ENCODE assay signal across 11 cellular contexts in the genomic region with DNA sequence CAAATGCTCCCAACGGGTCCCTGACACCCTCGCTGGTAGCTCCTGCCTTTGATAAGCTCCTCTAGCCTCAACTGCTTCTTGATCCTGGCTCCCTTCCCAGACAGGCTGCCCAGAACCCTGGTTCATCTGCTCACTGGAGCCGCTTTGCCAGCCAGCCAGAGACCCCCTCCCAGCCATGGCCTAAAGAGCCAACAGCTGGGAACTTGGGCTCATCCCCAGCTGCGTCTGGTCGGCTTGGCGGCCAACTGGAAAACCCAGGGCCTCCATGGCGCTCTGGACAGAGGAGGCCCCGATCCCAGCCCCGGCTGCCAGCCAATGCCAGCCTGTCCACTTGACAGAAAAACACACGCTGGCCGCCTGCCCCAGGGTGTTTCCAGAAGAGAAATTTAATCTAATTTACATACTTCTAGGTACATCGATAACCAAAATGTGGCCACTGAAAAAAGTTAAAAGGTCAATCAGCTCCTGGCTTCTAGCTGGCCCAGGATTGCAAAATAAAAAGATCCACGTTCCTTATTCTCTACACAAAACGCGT. TPM values are rescaled to one million over a fixed set of nuclear protein-coding genes. Genes with fewer than 3 reads are reported as not detected.
DNase-seq lines count a peak whose midpoint lies in the region; TF ChIP-seq lines count a peak whose summit lies in the region.
"Had no signal": no experiment of that assay in that cellular context is flagged by ENCODE, and none has a peak within 500 bp of the region (broad histone marks: within the 10 kb centered on the region; RNA-seq: fewer than 3 reads in every experiment).

No MANE protein-coding gene starts in this region.

- H3K27me3 ChIP-seq in cardiac muscle cell, result no peaks in the 10 kb centered on the region

- DNase-seq in NCI-H2029 (lab: John Stamatoyannopoulos, UW) (peak; percentile 83), cardiac muscle cell (ENCODE audit: low read depth in 1 of 2, low spot score in 1 of 2) (no peak), putamen (ENCODE audit: low spot score) (peak; percentile 88), Kasumi-1 (lab: John Stamatoyannopoulos, UW) (no peak), dedifferentiated amniotic fluid mesenchymal stem cell (ENCODE audit: extremely low spot score) (no peak)
- no peak for DNase-seq in activated effector memory CD4-positive, alpha-beta T cell treated with anti-CD3 and anti-CD28 coated beads, Interleukin-2, amount 50 U/mL, for 16 hours
- DNase-seq: activated CD4-positive, alpha-beta T cell treated with anti-CD3 and anti-CD28 coated beads, Interleukin-2, amount 10 ng/mL, durations not matched to agents 24 days and 14 days; DMS53; erythroblast; NCI-H1417 treated with DMSO at 0.1 percent for 48 hours had no signal

- H3K4me3 ChIP-seq in cardiac muscle cell, result no peak overlapping the region

- peaks cover 32% of the 10 kb centered on the region for H3K36me3 ChIP-seq in cardiac muscle cell

- no peak for TF ChIP-seq CTCF in cardiac muscle cell (IDR thresholded peaks at IDR 0.05; ENCODE audit: low read depth, low read length)

- H3K27ac ChIP-seq in cardiac muscle cell, result peak overlapping the region; percentile 16

- peaks cover 10% of the 10 kb centered on the region for H3K4me1 ChIP-seq in cardiac muscle cell (ENCODE audit: low read depth)

- H3K9me3 ChIP-seq in cardiac muscle cell (ENCODE audit: low read depth), result no peaks in the 10 kb centered on the region

RNA-seq across cellular contexts. Expression of gene AKAP8L, which starts 3.0 kb away (rescaled TPM):
- 207 and 410 TPM in 2 replicates for total RNA-seq in cardiac muscle cell
- polyA plus RNA-seq in cardiac muscle cell, result 235 and 328 TPM in 2 replicates

RNA-seq across cellular contexts. Expression of gene WIZ, which starts 28.0 kb away (rescaled TPM):
- 60.4 and 82.7 TPM in 2 replicates for total RNA-seq in cardiac muscle cell
- 40.3 and 45.9 TPM in 2 replicates for polyA plus RNA-seq in cardiac muscle cell

RNA-seq across cellular contexts. Expression of gene AKAP8, which starts 42.2 kb away (rescaled TPM):
- total RNA-seq in cardiac muscle cell, result 16.3 and 34.5 TPM in 2 replicates
- polyA plus RNA-seq in cardiac muscle cell, result 17.8 and 24.1 TPM in 2 replicates

RNA-seq across cellular contexts. Expression of gene RASAL3, which starts 42.6 kb away (rescaled TPM):
- total RNA-seq in cardiac muscle cell, result 0.14 TPM in 1 of 2 replicates, not detected in the other
- polyA plus RNA-seq in cardiac muscle cell, result 0.46 TPM in 1 of 2 replicates, not detected in the other

RNA-seq across cellular contexts. Expression of gene PGLYRP2, which starts 57.5 kb away (rescaled TPM):
- total RNA-seq in cardiac muscle cell, result not detected in 2 replicates
- polyA plus RNA-seq in cardiac muscle cell, result not detected in 2 replicates
- total RNA-seq: activated CD4-positive, alpha-beta T cell treated with anti-CD3 and anti-CD28 coated beads, Interleukin-2, amount 10 ng/mL, durations not matched to agents 24 days and 14 days; H1 had no signal
- polyA plus RNA-seq: H1 had no signal

Comparison
In these comparisons a context has a peak if more than half of its experiments do, and no peak if none do; other contexts are left out.
1. DNase-seq: peak in NCI-H2029 (single experiment) and putamen (single experiment); none in cardiac muscle cell (0 of 2), Kasumi-1 (0 of 2), dedifferentiated amniotic fluid mesenchymal stem cell (single experiment) and activated effector memory CD4-positive, alpha-beta T cell treated with anti-CD3 and anti-CD28 coated beads, Interleukin-2, amount 50 U/mL, for 16 hours (single experiment).